In genomic region chr1:26306290-26307221, GRCh38 we compare ENCODE assay signal across 8 cellular contexts. TPM values are rescaled to one million over a fixed set of nuclear protein-coding genes. Genes with fewer than 3 reads are reported as not detected.
A peak's percentile ranks its signal among the peaks of the same experiment; 100 is the strongest.
DNase-seq lines count a peak whose midpoint lies in the region; ATAC-seq and TF ChIP-seq lines count a peak whose summit lies in the region.

TSS of gene UBXN11 (minus strand) at chr1:26306636. CDS start at chr1:26302883, 3,753 bp downstream.

- H2BK20ac ChIP-seq in IMR-90 (ENCODE audit: low read depth, low read length) = no peak within 1 kb of the TSS

- H2BK5ac ChIP-seq in IMR-90 (ENCODE audit: low read depth, low read length, poor library complexity, severe bottlenecking) = peak within 1 kb of the TSS; percentile 37

- no peak for TF ChIP-seq RAD21 in IMR-90 (IDR thresholded peaks at IDR 0.05; ENCODE audit: low read length)

- H3K9me3 ChIP-seq in IMR-90 (ENCODE audit: control insufficient read depth, insufficient read depth, low read length) (no peaks in the 10 kb centered on the region), OCI-LY7 (ENCODE audit: low read length) (no peaks in the 10 kb centered on the region), mucosa of descending colon (no peaks in the 10 kb centered on the region)

- TF ChIP-seq POLR2A in IMR-90 (IDR thresholded peaks at IDR 0.05; ENCODE audit: low read depth, low read length) = peak; percentile 31; the same call in 1 of the 2 replicates

- H3K79me2 ChIP-seq in OCI-LY7 (ENCODE audit: insufficient read depth, low read depth, low read length) = peaks cover 39% of the 10 kb centered on the region

- H3K9me1 ChIP-seq in IMR-90 (ENCODE audit: insufficient read depth, low read length) = peaks cover 17% of the 10 kb centered on the region

- peak within 1 kb of the TSS; percentile 99 for H2AFZ ChIP-seq in IMR-90 (replicated peaks; ENCODE audit: low read length, poor library complexity)
- H2AFZ ChIP-seq in OCI-LY7 (ENCODE audit: low read length) = peak within 1 kb of the TSS; percentile 51; the same call in 1 of the 2 replicates

- peak within 1 kb of the TSS; percentile 60; the same call in 1 of the 2 replicates for H4K91ac ChIP-seq in IMR-90 (ENCODE audit: insufficient read depth, low read depth, low read length)

- intact Hi-C loops in IMR-90 (cut with micrococcal nuclease) = no loop called here
- intact Hi-C loops in OCI-LY7 (cut with micrococcal nuclease; ENCODE audit: unreplicated experiment) = loop anchor here (1.0 kb wide), 2 partner anchors 9 to 17 kb away; no protein-coding TSS in a partner anchor
- intact Hi-C loops in mucosa of descending colon (cut with DNase I, micrococcal nuclease) = no loop called here

- H2AK5ac ChIP-seq in IMR-90 (ENCODE audit: low read depth, low read length) = peak within 1 kb of the TSS; percentile 31; the same call in 1 of the 2 replicates

- H2BK120ac ChIP-seq in IMR-90 (ENCODE audit: low read depth, low read length) = peak within 1 kb of the TSS; percentile 67

- dilution Hi-C loops in IMR-90 (cut with HindIII; ENCODE audit: low sequenced_read_pairs, unreplicated experiment) = no loop called here

- TF ChIP-seq CTCF in IMR-90 (conservative IDR thresholded peaks at IDR 0.05; ENCODE audit: low read depth, low read length) = no peak
- TF ChIP-seq CTCF in OCI-LY7 (conservative IDR thresholded peaks at IDR 0.05; ENCODE audit: low read length) = no peak
- TF ChIP-seq CTCF in mucosa of descending colon (IDR thresholded peaks at IDR 0.05) = no peak

- H4K20me1 ChIP-seq in IMR-90 (ENCODE audit: insufficient read depth, low read length) (no peaks in the 10 kb centered on the region), OCI-LY7 (ENCODE audit: insufficient read depth, low read length) (no peaks in the 10 kb centered on the region)

- peaks cover 14% of the 10 kb centered on the region for H3K4me1 ChIP-seq in IMR-90 (ENCODE audit: control insufficient read depth, insufficient read depth, low read length)
- peaks cover 67% of the 10 kb centered on the region for H3K4me1 ChIP-seq in OCI-LY7 (ENCODE audit: insufficient read depth, low read length, poor library complexity, severe bottlenecking)
- H3K4me1 ChIP-seq in mucosa of descending colon (ENCODE audit: low read depth) = peaks cover 6% of the 10 kb centered on the region

- H3K79me1 ChIP-seq in IMR-90 (ENCODE audit: low read depth in 1 of 2, low read length in 2 of 2) = peaks cover 12 to 34% of the 10 kb centered on the region in 2 experiments; a peak in 3 of 4 replicates

- H3K36me3 ChIP-seq in IMR-90 (ENCODE audit: control insufficient read depth, insufficient read depth, low read length) (no peaks in the 10 kb centered on the region), OCI-LY7 (ENCODE audit: insufficient read depth, low read length) (peaks cover 9% of the 10 kb centered on the region; the same call in 1 of the 2 replicates), mucosa of descending colon (ENCODE audit: low read depth) (no peaks in the 10 kb centered on the region)

- H3K4me2 ChIP-seq in IMR-90 (ENCODE audit: low read depth, low read length) = peak within 1 kb of the TSS; percentile 92
- peak within 1 kb of the TSS; percentile 96 for H3K4me2 ChIP-seq in OCI-LY7 (ENCODE audit: low read length)

- H3K4me3 ChIP-seq in IMR-90 (ENCODE audit: insufficient read depth, low read depth, low read length) (peak within 1 kb of the TSS; percentile 90), OCI-LY7 (ENCODE audit: low read depth, low read length, poor library complexity, severe bottlenecking) (peak within 1 kb of the TSS; percentile 95), mucosa of descending colon (peak within 1 kb of the TSS; percentile 68)

- H3K9ac ChIP-seq in IMR-90 (ENCODE audit: low read depth, low read length) = peak within 1 kb of the TSS; percentile 78

- 1% methylated on average over 23 of the region's 51 CpGs; no CpG with 5 or more reads in 1 of the 2 experiments for WGBS in IMR-90 (ENCODE audit: extremely low coverage in 2 of 2, insufficient read length in 1 of 2), 2 experiments

- POLR2A ChIA-PET in IMR-90 (lab: Charles Lee; ENCODE audit: unreplicated experiment) (interaction anchor here (1.0 kb wide), 1 partner anchor 15 kb away, joined by 14 read pairs; no protein-coding TSS in a partner anchor), OCI-LY7 (lab: Charles Lee) (interaction anchor here (0.5 to 7.9 kb wide), 8 partner anchors 7 to 1182 kb away, joined by 3 to 106 read pairs (median 7); partner anchors contain the start of gene CD52)

- peak within 1 kb of the TSS; percentile 60 for H3K23ac ChIP-seq in IMR-90 (ENCODE audit: low read depth, low read length)

- peak within 1 kb of the TSS; percentile 79 for H3K4ac ChIP-seq in IMR-90 (ENCODE audit: low read depth, low read length)

- H2AK9ac ChIP-seq in IMR-90 (replicated peaks; ENCODE audit: low read depth, low read length, poor library complexity) = peak within 1 kb of the TSS; percentile 87

- H3K56ac ChIP-seq in IMR-90 (ENCODE audit: extremely low read depth, insufficient read depth, low read length) = peak within 1 kb of the TSS; percentile 77; the same call in 1 of the 2 replicates

- H3K27ac ChIP-seq in IMR-90 (ENCODE audit: insufficient read depth, low read length) (peak within 1 kb of the TSS; percentile 62), OCI-LY7 (ENCODE audit: low read depth, low read length, poor library complexity, severe bottlenecking) (peak within 1 kb of the TSS; percentile 98), epithelial cell of prostate (no peak within 1 kb of the TSS)

- H3K14ac ChIP-seq in IMR-90 (replicated peaks; ENCODE audit: low read depth, low read length) = peak within 1 kb of the TSS; percentile 88

- H3K18ac ChIP-seq in IMR-90 (ENCODE audit: low read depth, low read length) = no peak within 1 kb of the TSS

- peak within 1 kb of the TSS; percentile 80 for H4K5ac ChIP-seq in IMR-90 (ENCODE audit: low read depth, low read length)

- H3K27me3 ChIP-seq in IMR-90 (ENCODE audit: control insufficient read depth, insufficient read depth, low read length) = no peaks in the 10 kb centered on the region

- peak within 1 kb of the TSS; percentile 16; the same call in 1 of the 3 replicates for H2BK15ac ChIP-seq in IMR-90 (ENCODE audit: low read depth, low read length)

- DNase-seq in DMS114 treated with DMSO at 0.1 percent for 48 hours (lab: John Stamatoyannopoulos, UW; ENCODE audit: unreplicated experiment) = peak; percentile 97
- peak; percentile 94 for DNase-seq in IMR-90
- DNase-seq in OCI-LY7 (ENCODE audit: low spot score) = peak; percentile 98
- DNase-seq in activated CD8-positive, alpha-beta memory T cell treated with anti-CD3 and anti-CD28 coated beads, Interleukin-2, amount 50 U/mL, for 48 hours = peak; percentile 93
- peak; percentile 77 for DNase-seq in epithelial cell of prostate (ENCODE audit: low read depth, low spot score)
- DNase-seq in mucosa of descending colon = peak; percentile 91 to 96 (median 95)
- DNase-seq in stimulated activated CD8-positive, alpha-beta memory T cell treated with anti-CD3 and anti-CD28 coated beads, Interleukin-4, amount 100 ng/mL, for 1 hour (ENCODE audit: low read depth in 2 of 2, low spot score in 1 of 2) = peak; percentile 80 to 83

- in situ Hi-C loops in IMR-90 (cut with MboI; ENCODE audit: low sequenced_read_pairs) = no loop called here

- H4K8ac ChIP-seq in IMR-90 (ENCODE audit: low read depth in 2 of 2, low read length in 2 of 2) = peak within 1 kb of the TSS; percentile 92 to 97

- no peaks in the 10 kb centered on the region for H3K9me2 ChIP-seq in OCI-LY7 (ENCODE audit: insufficient read depth, low read length)

- CTCF ChIA-PET in IMR-90 (lab: Yijun Ruan, JAX) = no interaction called here
- CTCF ChIA-PET in OCI-LY7 (lab: Charles Lee; ENCODE audit: unreplicated experiment) = interaction anchor here (0.5 to 2.3 kb wide), 3 partner anchors 10 to 17 kb away, joined by 3 to 23 read pairs (median 3); no protein-coding TSS in a partner anchor

- ATAC-seq in GM21529 (IDR thresholded peaks at IDR 0.05; ENCODE audit: unreplicated experiment) = peak; percentile 97
- ATAC-seq in IMR-90 (ENCODE audit: low read depth) = peak; percentile 99
- ATAC-seq in mucosa of descending colon = peak; percentile 99

- no TSS peak for BruUV-seq in IMR-90 (replicated peaks; lab: Mats Ljungman, UMichigan)
- TSS peak; percentile 97 for BruUV-seq in OCI-LY7 (replicated peaks; lab: Mats Ljungman, UMichigan)

TF ChIP-seq in IMR-90, 13 proteins besides CTCF, POLR2A, EP300 and RAD21 (continues in another document):
- TF ChIP-seq ELK1 (IDR thresholded peaks at IDR 0.05; ENCODE audit: borderline replicate concordance, low read depth, low read length) (no peak), RCOR1 (IDR thresholded peaks at IDR 0.05; ENCODE audit: insufficient replicate concordance, low read length) (no peak), MAFK (IDR thresholded peaks at IDR 0.05; ENCODE audit: low read depth, low read length) (no peak), USF2 (IDR thresholded peaks at IDR 0.05; ENCODE audit: low read depth, low read length) (no peak), FOS (IDR thresholded peaks at IDR 0.05; ENCODE audit: low read depth, low read length) (no peak), SMC3 (IDR thresholded peaks at IDR 0.05; ENCODE audit: low read depth, low read length) (0 out of 2 replicates have a peak, but pooled peaks have one; percentile 5), BHLHE40 (IDR thresholded peaks at IDR 0.05; ENCODE audit: low read depth, low read length) (peak; percentile 88), NFE2L2 (IDR thresholded peaks at IDR 0.05; ENCODE audit: low read depth, low read length) (no peak)

RNA-seq across cellular contexts. Expression of gene UBXN11, which starts in this region (rescaled TPM):
- total RNA-seq in IMR-90 (2012; rRNA removed) (3.6 and 5.2 TPM in 2 replicates), OCI-LY7 (2022) (98.6 and 111 TPM in 2 replicates), mucosa of descending colon (10 to 100 TPM; 12.9 to 17.9 (median 16.4) TPM)
- 17.0 and 18.4 TPM in 2 replicates for polyA plus RNA-seq in IMR-90 (2012; rRNA removed)
- polyA plus RNA-seq in IMR-90 (2012; cell fraction: cytosol; rRNA removed) = 10.1 and 13.9 TPM in 2 replicates
- polyA plus RNA-seq in IMR-90 (2012; cell fraction: nucleus; rRNA removed; ENCODE audit: low replicate concordance) = 151 and 169 TPM in 2 replicates
- 74.2 and 75.8 TPM in 2 replicates for total RNA-seq in OCI-LY7 (2014; rRNA removed; shearing (Covaris generic))
